ENCODE assay signal across 10 cellular contexts in the genomic region with DNA sequence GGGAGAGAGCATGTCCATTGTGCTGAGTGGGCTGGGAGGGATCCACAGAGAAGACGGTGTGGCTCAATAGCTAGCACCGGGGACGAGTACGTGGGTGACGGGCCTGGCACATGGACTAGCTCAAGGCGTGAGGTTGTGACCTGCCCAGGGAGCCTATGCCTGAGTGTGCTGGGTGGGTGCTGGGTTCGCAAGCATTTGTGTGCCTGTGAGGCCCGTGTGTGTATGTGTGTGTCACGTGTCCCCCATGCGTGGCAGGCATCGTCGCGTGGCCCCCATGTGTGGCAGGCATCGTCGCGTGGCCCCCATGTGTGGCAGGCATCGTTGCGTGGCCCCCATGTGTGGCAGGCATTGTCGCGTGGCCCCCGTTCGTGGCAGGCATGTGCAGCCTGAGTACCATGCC.
"Had no signal": no experiment of that assay in that cellular context is flagged by ENCODE, and none has a peak within 500 bp of the region (broad histone marks: within the 10 kb centered on the region; RNA-seq: fewer than 3 reads in every experiment).

No MANE protein-coding gene starts in this region.

- H3K27ac ChIP-seq: GM23248, HL-60, KMS-11 had no signal

- H3K9ac ChIP-seq: GM23248, KMS-11 had no signal

- H3K36me3 ChIP-seq: HAP-1 had no signal

- H2AFZ ChIP-seq: GM23248 had no signal

- H3K4me3 ChIP-seq: GM23248, HAP-1 had no signal

- H3K9me3 ChIP-seq: HAP-1 had no signal

- H3K4me1 ChIP-seq: HAP-1 had no signal

- ATAC-seq: HCT116 had no signal

- DNase-seq: GM23248, GOT3, H7, HFFc6, IMR-90, KBM-7 had no signal

- H3K4me2 ChIP-seq: KMS-11 had no signal
